8 cellular contexts compared by ENCODE assay signal in the genomic region with DNA sequence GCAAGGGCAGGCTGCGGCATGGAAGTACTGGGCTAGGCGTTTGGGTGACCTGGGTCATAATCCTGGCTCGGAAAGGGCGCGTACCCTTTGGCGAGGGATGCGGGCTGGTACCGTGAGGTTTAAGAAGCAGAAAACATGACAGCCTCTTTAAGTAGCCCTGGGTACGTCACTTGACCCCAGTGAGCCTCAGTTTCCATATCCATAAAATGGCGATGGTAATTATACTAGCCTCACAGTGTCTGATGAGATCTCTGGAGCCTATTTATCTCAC. TPM values are rescaled to one million over a fixed set of nuclear protein-coding genes. Genes with fewer than 3 reads are reported as not detected.
DNase-seq lines count a peak whose midpoint lies in the region; ATAC-seq, FAIRE-seq and TF ChIP-seq lines count a peak whose summit lies in the region.

No MANE protein-coding gene starts in this region.

- TF ChIP-seq CTCF in C4-2B (conservative IDR thresholded peaks at IDR 0.05), result no peak
- no peak for TF ChIP-seq CTCF in neural crest cell (conservative IDR thresholded peaks at IDR 0.05)

- peak overlapping the region; percentile 94 for H3K4me3 Mint-ChIP-seq in neural crest cell

- DNase-seq in NT2/D1 (ENCODE audit: low read depth, low spot score) (no peak), neural crest cell (ENCODE audit: low read depth, low spot score) (no peak), NCI-H524 (lab: John Stamatoyannopoulos, UW) (no peak), H54 (ENCODE audit: insufficient read length, low spot score) (no peak)
- no peak for DNase-seq in effector memory CD4-positive, alpha-beta T cell
- DNase-seq in stimulated activated CD8-positive, alpha-beta memory T cell treated with anti-CD3 and anti-CD28 coated beads, Interleukin-4, amount 100 ng/mL, for 48 hours, result no peak

- no peaks in the 10 kb centered on the region for H3K9me3 ChIP-seq in NT2/D1 (ENCODE audit: insufficient read depth, low read length)
- no peaks in the 10 kb centered on the region for H3K9me3 ChIP-seq in effector memory CD4-positive, alpha-beta T cell (ENCODE audit: control insufficient read depth, low read length)

- H3K4me1 Mint-ChIP-seq in neural crest cell, result peaks cover 52% of the 10 kb centered on the region

- no peak for ATAC-seq in HG03520 (IDR thresholded peaks at IDR 0.05; ENCODE audit: unreplicated experiment)

- peaks cover 12% of the 10 kb centered on the region for H3K36me3 ChIP-seq in NT2/D1 (ENCODE audit: insufficient read depth, insufficient read length, low read length)
- H3K36me3 ChIP-seq in effector memory CD4-positive, alpha-beta T cell (ENCODE audit: control insufficient read depth, insufficient read depth, low read length), result no peaks in the 10 kb centered on the region

- FAIRE-seq in H54 (lab: Jason Lieb, UNC), result no peak

- peaks cover 19% of the 10 kb centered on the region for H3K4me1 ChIP-seq in NT2/D1 (ENCODE audit: insufficient read depth, insufficient read length)
- peaks cover 37% of the 10 kb centered on the region for H3K4me1 ChIP-seq in effector memory CD4-positive, alpha-beta T cell (ENCODE audit: control insufficient read depth, insufficient read depth, low read length, poor library complexity, severe bottlenecking)

- peak overlapping the region; percentile 95 for H3K9ac ChIP-seq in NT2/D1 (ENCODE audit: insufficient read length, low read depth)

- H3K27me3 ChIP-seq in NT2/D1 (ENCODE audit: insufficient read depth, insufficient read length), result no peaks in the 10 kb centered on the region
- no peaks in the 10 kb centered on the region for H3K27me3 ChIP-seq in effector memory CD4-positive, alpha-beta T cell (replicated peaks; ENCODE audit: control insufficient read depth, insufficient read depth, low read length, poor library complexity, severe bottlenecking)

- H3K9me3 Mint-ChIP-seq in neural crest cell, result no peaks in the 10 kb centered on the region

- H3K27ac Mint-ChIP-seq in neural crest cell (ENCODE audit: unreplicated experiment), result peak overlapping the region; percentile 52

- H3K36me3 Mint-ChIP-seq in neural crest cell (ENCODE audit: low read depth), result no peaks in the 10 kb centered on the region

- H3K4me3 ChIP-seq in NT2/D1 (ENCODE audit: insufficient read length, low read depth), result peak overlapping the region; percentile 91
- H3K4me3 ChIP-seq in effector memory CD4-positive, alpha-beta T cell (ENCODE audit: insufficient read depth, low read depth, low read length, poor library complexity, severe bottlenecking), result peak overlapping the region; percentile 82

- H3K27ac ChIP-seq in C4-2B, result peak overlapping the region; percentile 91
- H3K27ac ChIP-seq in effector memory CD4-positive, alpha-beta T cell (ENCODE audit: insufficient read depth, low read length, poor library complexity, severe bottlenecking), result peak overlapping the region; percentile 98

- no peak for TF ChIP-seq POLR2A in H54 (IDR thresholded peaks at IDR 0.05; ENCODE audit: low read depth, low read length)

- peaks cover 14% of the 10 kb centered on the region for H3K27me3 Mint-ChIP-seq in neural crest cell (ENCODE audit: low read depth)

RNA-seq across cellular contexts. Expression of a gene that starts 0.7 kb away (rescaled TPM):
- 8.7 and 11.1 TPM in 2 replicates for total RNA-seq in neural crest cell

RNA-seq across cellular contexts. Expression of a gene that starts 38.0 kb away (rescaled TPM):
- 41.7 and 44.3 TPM in 2 replicates for total RNA-seq in neural crest cell
